ENCODE assay signal across 10 cellular contexts in genomic region chr12:49962861-49963765, GRCh38. TPM values are rescaled to one million over a fixed set of nuclear protein-coding genes. Genes with fewer than 3 reads are reported as not detected.
DNase-seq lines count a peak whose midpoint lies in the region; ATAC-seq and TF ChIP-seq lines count a peak whose summit lies in the region.
"Had no signal": no experiment of that assay in that cellular context is flagged by ENCODE, and none has a peak within 500 bp of the region (broad histone marks: within the 10 kb centered on the region; RNA-seq: fewer than 3 reads in every experiment).

No MANE protein-coding gene starts in this region.

- ATAC-seq in left lobe of liver (peak; percentile 70), HG03039 (IDR thresholded peaks at IDR 0.05; ENCODE audit: unreplicated experiment) (no peak)
- no peak for ATAC-seq in activated CD8-positive, alpha-beta T cell treated with anti-CD3 and anti-CD28 coated beads for 36 hours
- ATAC-seq: gastrocnemius medialis had no signal

- intact Hi-C loops in activated CD8-positive, alpha-beta T cell treated with anti-CD3 and anti-CD28 coated beads for 36 hours (cut with micrococcal nuclease), result no loop called here

- H3K36me3 Mint-ChIP-seq in activated CD8-positive, alpha-beta T cell treated with anti-CD3 and anti-CD28 coated beads for 36 hours (ENCODE audit: low read depth), result no peaks in the 10 kb centered on the region

- peaks cover 50% of the 10 kb centered on the region for H3K27me3 Mint-ChIP-seq in activated CD8-positive, alpha-beta T cell treated with anti-CD3 and anti-CD28 coated beads for 36 hours

- H3K9me3 Mint-ChIP-seq in activated CD8-positive, alpha-beta T cell treated with anti-CD3 and anti-CD28 coated beads for 36 hours, result no peaks in the 10 kb centered on the region

- CTCF ChIA-PET in activated CD8-positive, alpha-beta T cell treated with anti-CD3 and anti-CD28 coated beads for 36 hours (lab: Charles Lee), result interaction anchor here (0.5 to 9.6 kb wide), 6 partner anchors 16 to 58 kb away, joined by 3 to 128 read pairs (median 3); partner anchors contain the start of gene AQP2

- DNase-seq in NCI-H748 (lab: John Stamatoyannopoulos, UW; ENCODE audit: unreplicated experiment) (peak; percentile 35), NCI-H748 treated with DMSO at 0.1 percent for 48 hours (lab: John Stamatoyannopoulos, UW) (no peak), anterior cingulate cortex (lab: John Stamatoyannopoulos, UW) (peak in 35 of 58 donors; percentile 7 to 84 (median 28)), left lobe of liver (ENCODE audit: low spot score) (peak; percentile 93), T-helper 9 cell (no peak), activated T-cell treated with anti-CD3 and anti-CD28 coated beads for 4 hours (no peak)
- no peak for DNase-seq in activated CD8-positive, alpha-beta T cell treated with anti-CD3 and anti-CD28 coated beads for 36 hours
- DNase-seq: gastrocnemius medialis had no signal

- peaks cover 6% of the 10 kb centered on the region for H3K4me1 Mint-ChIP-seq in activated CD8-positive, alpha-beta T cell treated with anti-CD3 and anti-CD28 coated beads for 36 hours (ENCODE audit: low read depth)

- no peak overlapping the region for H3K4me3 Mint-ChIP-seq in activated CD8-positive, alpha-beta T cell treated with anti-CD3 and anti-CD28 coated beads for 36 hours

- no peak for TF ChIP-seq CTCF in activated CD8-positive, alpha-beta T cell treated with anti-CD3 and anti-CD28 coated beads for 36 hours (IDR thresholded peaks at IDR 0.05)

- H3K27ac Mint-ChIP-seq in activated CD8-positive, alpha-beta T cell treated with anti-CD3 and anti-CD28 coated beads for 36 hours, result no peak overlapping the region

- POLR2A ChIA-PET in activated CD8-positive, alpha-beta T cell treated with anti-CD3 and anti-CD28 coated beads for 36 hours (lab: Charles Lee), result no interaction called here

RNA-seq across cellular contexts. Expression of gene AQP5, which starts 1.4 kb away (rescaled TPM):
- not detected for total RNA-seq in left lobe of liver
- total RNA-seq in activated CD8-positive, alpha-beta T cell treated with anti-CD3 and anti-CD28 coated beads for 36 hours, result not detected
- total RNA-seq: gastrocnemius medialis had no signal

RNA-seq across cellular contexts. Expression of gene AQP6, which starts 9.6 kb away (rescaled TPM):
- 0.28 TPM for total RNA-seq in left lobe of liver
- total RNA-seq in activated CD8-positive, alpha-beta T cell treated with anti-CD3 and anti-CD28 coated beads for 36 hours, result not detected
- total RNA-seq: gastrocnemius medialis had no signal

RNA-seq across cellular contexts. Expression of gene AQP2, which starts 12.6 kb away (rescaled TPM):
- total RNA-seq in left lobe of liver, result not detected
- not detected for total RNA-seq in activated CD8-positive, alpha-beta T cell treated with anti-CD3 and anti-CD28 coated beads for 36 hours
- total RNA-seq: gastrocnemius medialis, urinary bladder had no signal

RNA-seq across cellular contexts. Expression of gene FAIM2, which starts 59.4 kb away (rescaled TPM):
- total RNA-seq in left lobe of liver, result not detected
- under 1 TPM; 0.22 to 0.56 TPM for total RNA-seq in activated CD8-positive, alpha-beta T cell treated with anti-CD3 and anti-CD28 coated beads for 36 hours

Comparison
In these comparisons a context has a peak if more than half of its experiments do, and no peak if none do; other contexts are left out.
1. DNase-seq: peak in NCI-H748 (single experiment), anterior cingulate cortex (35 of 58) and left lobe of liver (single experiment); none in NCI-H748 treated with DMSO at 0.1 percent for 48 hours (single experiment), activated CD8-positive, alpha-beta T cell treated with anti-CD3 and anti-CD28 coated beads for 36 hours (single experiment), T-helper 9 cell (single experiment) and activated T-cell treated with anti-CD3 and anti-CD28 coated beads for 4 hours (single experiment).